9 cellular contexts compared by ENCODE assay signal in genomic region chr12:23950011-23950774, GRCh38. TPM values are rescaled to one million over a fixed set of nuclear protein-coding genes. Genes with fewer than 3 reads are reported as not detected.
DNase-seq lines count a peak whose midpoint lies in the region; ATAC-seq and TF ChIP-seq lines count a peak whose summit lies in the region.
"Had no signal": no experiment of that assay in that cellular context is flagged by ENCODE, and none has a peak within 500 bp of the region (broad histone marks: within the 10 kb centered on the region; RNA-seq: fewer than 3 reads in every experiment).

No MANE protein-coding gene starts in this region.

- H3K9ac ChIP-seq in subcutaneous abdominal adipose tissue (ENCODE audit: low read length in 5 of 5): peak overlapping the region; percentile 16 to 68 (median 46)

- no peaks in the 10 kb centered on the region for H3K4me1 Mint-ChIP-seq in CD14-positive monocyte

- H3K9me3 ChIP-seq in subcutaneous abdominal adipose tissue (ENCODE audit: control insufficient read depth in 5 of 5, low read length in 5 of 5): no peaks in the 10 kb centered on the region

- H3K4me3 ChIP-seq in choroid plexus epithelial cell (ENCODE audit: low read depth, low read length) (peak overlapping the region; percentile 39), kidney epithelial cell (ENCODE audit: low read depth, low read length) (peak overlapping the region; percentile 44), subcutaneous abdominal adipose tissue (ENCODE audit: low read depth in 1 of 5, low read length in 5 of 5) (peak overlapping the region; percentile 53 to 82 (median 59))

- no peak overlapping the region for H3K27ac ChIP-seq in subcutaneous abdominal adipose tissue (ENCODE audit: low read depth, low read length)

- DNase-seq in NCI-H146 treated with DMSO at 0.1 percent for 48 hours (lab: John Stamatoyannopoulos, UW; ENCODE audit: unreplicated experiment) (peak; percentile 80), choroid plexus epithelial cell (ENCODE audit: low read depth) (peak; percentile 26), kidney epithelial cell (ENCODE audit: low read depth) (no peak), CD14-positive monocyte (ENCODE audit: low spot score) (no peak), GM10266 (ENCODE audit: extremely low spot score) (no peak), NCI-H446 treated with DMSO at 0.1 percent for 48 hours (lab: John Stamatoyannopoulos, UW) (no peak)

- H3K27me3 ChIP-seq in kidney epithelial cell (ENCODE audit: control insufficient read depth, insufficient read depth, low read length): no peaks in the 10 kb centered on the region
- no peaks in the 10 kb centered on the region for H3K27me3 ChIP-seq in subcutaneous abdominal adipose tissue (ENCODE audit: control insufficient read depth in 5 of 5, insufficient read depth in 4 of 5, low read length in 5 of 5)

- H3K27me3 Mint-ChIP-seq in CD14-positive monocyte (ENCODE audit: low read depth in 3 of 3): peaks cover 0 to 6% (median 1%) of the 10 kb centered on the region in 3 donors
- H3K27me3 Mint-ChIP-seq: brain had no signal

- TF ChIP-seq CTCF in choroid plexus epithelial cell (conservative IDR thresholded peaks at IDR 0.05; ENCODE audit: low read depth, low read length) (no peak), kidney epithelial cell (IDR thresholded peaks at IDR 0.05; ENCODE audit: insufficient read depth, low read length, poor library complexity, severe bottlenecking) (no peak), CD14-positive monocyte (IDR thresholded peaks at IDR 0.05) (no peak), GM10266 (IDR thresholded peaks at IDR 0.05; ENCODE audit: control insufficient read depth, insufficient read depth, low read depth, missing control alignments) (no peak)

- H3K9me3 Mint-ChIP-seq in CD14-positive monocyte: no peaks in the 10 kb centered on the region
- H3K9me3 Mint-ChIP-seq: brain had no signal

- intact Hi-C loops in CD14-positive monocyte (cut with micrococcal nuclease): no loop called here

- no peak overlapping the region for H3K27ac Mint-ChIP-seq in CD14-positive monocyte
- H3K27ac Mint-ChIP-seq: brain had no signal

- H3K36me3 ChIP-seq in kidney epithelial cell (ENCODE audit: control insufficient read depth, insufficient read depth, low read length) (no peaks in the 10 kb centered on the region), subcutaneous abdominal adipose tissue (ENCODE audit: control insufficient read depth in 5 of 5, insufficient read depth in 5 of 5, low read length in 5 of 5) (no peaks in the 10 kb centered on the region)

- ATAC-seq in HG03460 (IDR thresholded peaks at IDR 0.05; ENCODE audit: unreplicated experiment): no peak

- no peaks in the 10 kb centered on the region for H3K36me3 Mint-ChIP-seq in CD14-positive monocyte
- H3K36me3 Mint-ChIP-seq: brain had no signal

- no peak overlapping the region for H3K4me3 Mint-ChIP-seq in CD14-positive monocyte
- H3K4me3 Mint-ChIP-seq: brain had no signal

- H3K4me1 ChIP-seq in subcutaneous abdominal adipose tissue (ENCODE audit: control insufficient read depth in 5 of 5, insufficient read depth in 5 of 5, low read length in 5 of 5): peaks cover 0 to 23% (median 16%) of the 10 kb centered on the region in 5 donors

RNA-seq across cellular contexts. Expression of gene SOX5, which starts 0.7 kb away (rescaled TPM):
- total RNA-seq in kidney epithelial cell: 1.0 and 1.9 TPM in 2 replicates
- not detected for polyA plus RNA-seq in CD14-positive monocyte

Comparison
In these comparisons a context has a peak if more than half of its experiments do, and no peak if none do; other contexts are left out.
1. DNase-seq: peak in NCI-H146 treated with DMSO at 0.1 percent for 48 hours (single experiment) and choroid plexus epithelial cell (single experiment); none in kidney epithelial cell (single experiment), CD14-positive monocyte (single experiment), GM10266 (single experiment) and NCI-H446 treated with DMSO at 0.1 percent for 48 hours (single experiment).
2. Peak in every context shown above with its lines, with median percentiles within 50 percentile points of each other: H3K4me3 ChIP-seq.